ENCODE assay signal across 8 cellular contexts in the genomic region with DNA sequence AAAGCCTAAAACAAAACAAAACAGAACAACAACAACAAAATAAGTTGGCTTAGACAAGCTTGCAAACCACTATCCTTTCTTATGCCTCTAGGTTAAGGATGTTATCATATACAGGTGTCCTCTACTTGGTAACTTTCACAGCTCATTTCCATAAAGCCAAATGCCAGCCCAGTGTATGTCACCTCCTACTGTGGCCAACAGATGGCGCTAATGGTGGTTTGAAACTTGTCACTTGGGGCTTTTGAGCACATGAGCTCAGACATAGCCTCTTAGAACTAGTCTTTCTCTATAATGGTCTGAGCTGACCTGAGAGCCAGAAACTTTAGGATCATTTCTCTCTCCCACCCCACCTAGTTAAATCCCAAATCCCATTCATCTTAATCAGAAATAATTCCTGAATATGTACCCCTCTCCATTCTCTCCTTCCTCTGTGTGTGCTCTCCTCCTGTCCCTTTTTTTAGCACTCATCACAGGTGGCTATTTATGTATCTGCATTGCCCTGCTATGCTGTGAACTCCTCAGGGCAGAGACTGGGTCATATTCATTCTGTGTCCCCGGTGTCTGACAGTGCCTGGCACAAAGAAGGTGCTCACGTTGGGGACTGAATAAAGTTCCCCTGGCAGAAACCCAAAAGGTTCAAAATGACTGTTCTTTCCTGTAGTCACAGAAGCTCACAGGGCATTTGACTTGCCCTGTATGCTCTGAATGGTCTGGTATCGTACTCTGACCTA.
DNase-seq lines count a peak whose midpoint lies in the region; ATAC-seq and TF ChIP-seq lines count a peak whose summit lies in the region.

No MANE protein-coding gene starts in this region.

- H3K4me1 ChIP-seq in PC-3 (ENCODE audit: insufficient read depth, low read length), result no peaks in the 10 kb centered on the region

- H3F3A ChIP-seq in PC-3 (ENCODE audit: low read length, unreplicated experiment), result no peaks in the 10 kb centered on the region

- CTCF ChIA-PET in PC-3 (lab: Charles Lee), result interaction anchor here (0.5 to 1.2 kb wide), 14 partner anchors 16 to 1175 kb away, joined by 3 to 8 read pairs (median 3); no protein-coding TSS in a partner anchor

- no peaks in the 10 kb centered on the region for H3K79me2 ChIP-seq in PC-3 (ENCODE audit: low read length)

- H3K9me2 ChIP-seq in PC-3 (replicated peaks; ENCODE audit: low read length), result no peaks in the 10 kb centered on the region

- no peak overlapping the region for H3K27ac ChIP-seq in PC-3 (ENCODE audit: low read length)

- H3K4me3 Mint-ChIP-seq in activated T-helper 2 cell treated with anti-CD3 and anti-CD28 coated beads, Interferon-gamma antibody, Interleukin-2, Interleukin-4, amounts not matched to agents 10 μg/mL and 5 μg/mL and 100 μg/mL, durations not matched to agents 14 hours and 24 hours and 36 hours (ENCODE audit: low read depth), result no peak overlapping the region

- BruUV-seq in PC-3 (replicated peaks; lab: Mats Ljungman, UMichigan), result no TSS peak

- H3K9me3 ChIP-seq in PC-3 (ENCODE audit: low read length), result no peaks in the 10 kb centered on the region

- peak; percentile 93 for TF ChIP-seq CTCF in PC-3 (conservative IDR thresholded peaks at IDR 0.05; ENCODE audit: low read depth, low read length)

- POLR2A ChIA-PET in PC-3 (lab: Charles Lee; ENCODE audit: unreplicated experiment), result interaction anchor here (0.5 kb wide), 1 partner anchor 67 kb away, joined by 4 read pairs; no protein-coding TSS in a partner anchor

- H2AFZ ChIP-seq in PC-3 (ENCODE audit: low read length), result no peak overlapping the region

- H3K27ac Mint-ChIP-seq in activated T-helper 2 cell treated with anti-CD3 and anti-CD28 coated beads, Interferon-gamma antibody, Interleukin-2, Interleukin-4, amounts not matched to agents 10 μg/mL and 5 μg/mL and 100 μg/mL, durations not matched to agents 14 hours and 24 hours and 36 hours, result peak overlapping the region; percentile 36

- intact Hi-C loops in PC-3 (cut with micrococcal nuclease) (loop anchor here (5.0 to 10.0 kb wide), 4 partner anchors 127 to 1094 kb away; no protein-coding TSS in a partner anchor), head of caudate nucleus (cut with DNase I) (no loop called here)
- intact Hi-C loops in activated T-helper 2 cell treated with anti-CD3 and anti-CD28 coated beads, Interferon-gamma antibody, Interleukin-2, Interleukin-4, amounts not matched to agents 10 μg/mL and 5 μg/mL and 100 μg/mL, durations not matched to agents 14 hours and 24 hours and 36 hours (cut with micrococcal nuclease), result loop anchor here (5.0 kb wide), 1 partner anchor 1529 kb away; no protein-coding TSS in a partner anchor

- H3K4me3 ChIP-seq in PC-3 (ENCODE audit: low read length), result no peak overlapping the region

- H3K27me3 ChIP-seq in PC-3 (ENCODE audit: low read length), result peaks cover 48% of the 10 kb centered on the region

- H3K36me3 ChIP-seq in PC-3 (ENCODE audit: low read depth, low read length), result no peaks in the 10 kb centered on the region

- H3K4me1 Mint-ChIP-seq in activated T-helper 2 cell treated with anti-CD3 and anti-CD28 coated beads, Interferon-gamma antibody, Interleukin-2, Interleukin-4, amounts not matched to agents 10 μg/mL and 5 μg/mL and 100 μg/mL, durations not matched to agents 14 hours and 24 hours and 36 hours (ENCODE audit: low read depth), result peaks cover 7% of the 10 kb centered on the region

- no peaks in the 10 kb centered on the region for H3K36me3 Mint-ChIP-seq in activated T-helper 2 cell treated with anti-CD3 and anti-CD28 coated beads, Interferon-gamma antibody, Interleukin-2, Interleukin-4, amounts not matched to agents 10 μg/mL and 5 μg/mL and 100 μg/mL, durations not matched to agents 14 hours and 24 hours and 36 hours (ENCODE audit: low read depth)

- no peaks in the 10 kb centered on the region for H3K9me3 Mint-ChIP-seq in activated T-helper 2 cell treated with anti-CD3 and anti-CD28 coated beads, Interferon-gamma antibody, Interleukin-2, Interleukin-4, amounts not matched to agents 10 μg/mL and 5 μg/mL and 100 μg/mL, durations not matched to agents 14 hours and 24 hours and 36 hours

- H3K4me2 ChIP-seq in PC-3 (ENCODE audit: low read length), result no peak overlapping the region

- peak; percentile 36 for DNase-seq in GM04504 (ENCODE audit: low read depth)
- peak; percentile 59 for DNase-seq in HT1080 (ENCODE audit: low read depth)
- DNase-seq in PC-3, result peak; percentile 83
- peak; percentile 37 for DNase-seq in activated T-helper 2 cell treated with anti-CD3 and anti-CD28 coated beads, Interferon-gamma antibody, Interleukin-2, Interleukin-4, amounts not matched to agents 10 μg/mL and 5 μg/mL and 100 μg/mL, durations not matched to agents 14 hours and 24 hours and 36 hours (ENCODE audit: low spot score)
- peak; percentile 15 to 84 (median 58) for DNase-seq in head of caudate nucleus
- peak; percentile 30 for DNase-seq in pulmonary artery endothelial cell (ENCODE audit: low read depth, low spot score)
- DNase-seq in DMS79 (lab: John Stamatoyannopoulos, UW), result no peak

- no peak overlapping the region for H3K9ac ChIP-seq in PC-3 (ENCODE audit: low read length)

- H4K20me1 ChIP-seq in PC-3 (ENCODE audit: low read length), result no peaks in the 10 kb centered on the region

- ATAC-seq in GM21576 (IDR thresholded peaks at IDR 0.05; ENCODE audit: unreplicated experiment), result peak; percentile 93
- peak; percentile 98 for ATAC-seq in PC-3

- no peaks in the 10 kb centered on the region for H3K27me3 Mint-ChIP-seq in activated T-helper 2 cell treated with anti-CD3 and anti-CD28 coated beads, Interferon-gamma antibody, Interleukin-2, Interleukin-4, amounts not matched to agents 10 μg/mL and 5 μg/mL and 100 μg/mL, durations not matched to agents 14 hours and 24 hours and 36 hours (ENCODE audit: low read depth)
